In the genomic region with DNA sequence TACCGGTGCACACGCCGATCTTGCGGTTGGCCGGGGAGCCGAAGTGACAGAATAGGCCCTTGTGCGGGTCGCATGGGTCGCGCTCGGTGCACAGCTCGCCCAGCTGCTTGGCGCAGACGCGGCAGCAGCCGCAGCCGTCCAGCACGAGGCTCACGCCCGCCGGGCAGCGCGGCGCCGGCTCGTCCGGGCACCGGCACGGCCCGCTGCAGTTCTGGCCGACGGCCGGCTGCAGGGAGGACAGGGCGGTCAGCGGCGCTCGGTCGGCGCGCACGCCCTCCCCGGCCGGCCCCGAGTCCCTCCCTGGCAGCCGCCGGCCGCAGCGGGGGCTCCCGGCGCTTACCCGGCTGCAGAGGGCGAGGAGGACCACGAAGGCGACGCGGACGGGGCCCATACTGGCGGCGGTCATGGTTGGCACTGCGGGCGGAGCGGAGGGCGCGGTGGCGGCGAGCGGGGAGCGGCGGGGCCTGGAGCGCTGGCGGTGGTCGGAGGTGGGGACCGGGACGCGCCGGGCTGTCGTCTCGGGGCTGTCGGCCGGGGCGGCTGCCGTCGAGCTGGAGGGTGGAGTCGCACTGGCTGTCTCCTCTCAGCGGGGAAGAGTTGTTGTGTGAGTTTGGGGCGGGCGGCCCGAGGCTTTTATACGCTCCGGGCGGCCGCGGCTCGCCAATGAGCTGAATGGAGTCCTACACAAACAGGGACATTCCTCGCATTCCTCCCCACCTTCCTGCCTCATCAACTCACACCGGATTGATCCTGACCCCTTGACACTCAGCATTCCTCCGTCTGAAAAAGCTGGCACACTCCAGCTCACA, we compare ENCODE assay signal across 1 cellular context.
TF ChIP-seq lines count a peak whose summit lies in the region.

A gene with protein sequence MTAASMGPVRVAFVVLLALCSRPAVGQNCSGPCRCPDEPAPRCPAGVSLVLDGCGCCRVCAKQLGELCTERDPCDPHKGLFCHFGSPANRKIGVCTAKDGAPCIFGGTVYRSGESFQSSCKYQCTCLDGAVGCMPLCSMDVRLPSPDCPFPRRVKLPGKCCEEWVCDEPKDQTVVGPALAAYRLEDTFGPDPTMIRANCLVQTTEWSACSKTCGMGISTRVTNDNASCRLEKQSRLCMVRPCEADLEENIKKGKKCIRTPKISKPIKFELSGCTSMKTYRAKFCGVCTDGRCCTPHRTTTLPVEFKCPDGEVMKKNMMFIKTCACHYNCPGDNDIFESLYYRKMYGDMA (minus strand): TSS at position 606 of the 809 bp plus-strand sequence. CDS start 200 bp downstream, at position 406.

TF ChIP-seq in HepG2, 621 proteins besides CTCF, POLR2A, EP300 and RAD21 (continues in another document):
- TF ChIP-seq, protein P1, sequence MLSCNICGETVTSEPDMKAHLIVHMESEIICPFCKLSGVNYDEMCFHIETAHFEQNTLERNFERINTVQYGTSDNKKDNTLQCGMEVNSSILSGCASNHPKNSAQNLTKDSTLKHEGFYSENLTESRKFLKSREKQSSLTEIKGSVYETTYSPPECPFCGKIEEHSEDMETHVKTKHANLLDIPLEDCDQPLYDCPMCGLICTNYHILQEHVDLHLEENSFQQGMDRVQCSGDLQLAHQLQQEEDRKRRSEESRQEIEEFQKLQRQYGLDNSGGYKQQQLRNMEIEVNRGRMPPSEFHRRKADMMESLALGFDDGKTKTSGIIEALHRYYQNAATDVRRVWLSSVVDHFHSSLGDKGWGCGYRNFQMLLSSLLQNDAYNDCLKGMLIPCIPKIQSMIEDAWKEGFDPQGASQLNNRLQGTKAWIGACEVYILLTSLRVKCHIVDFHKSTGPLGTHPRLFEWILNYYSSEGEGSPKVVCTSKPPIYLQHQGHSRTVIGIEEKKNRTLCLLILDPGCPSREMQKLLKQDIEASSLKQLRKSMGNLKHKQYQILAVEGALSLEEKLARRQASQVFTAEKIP (CRISPR knock-in tag; IDR thresholded peaks at IDR 0.05; ENCODE audit: borderline replicate concordance), result no peak
- TF ChIP-seq TMF1 (CRISPR knock-in tag; IDR thresholded peaks at IDR 0.05; ENCODE audit: low read depth), result peak; percentile 91; the same call in 1 of the 2 replicates
- TF ChIP-seq U2AF2 (IDR thresholded peaks at IDR 0.05; ENCODE audit: low read depth, low read length), result no peak
- TF ChIP-seq YY1 (IDR thresholded peaks at IDR 0.05; ENCODE audit: insufficient read depth, insufficient replicate concordance, low read depth, low read length), result peak; percentile 81
- no peak for TF ChIP-seq MLLT10 (CRISPR knock-in tag; IDR thresholded peaks at IDR 0.05)
- TF ChIP-seq, protein P2, sequence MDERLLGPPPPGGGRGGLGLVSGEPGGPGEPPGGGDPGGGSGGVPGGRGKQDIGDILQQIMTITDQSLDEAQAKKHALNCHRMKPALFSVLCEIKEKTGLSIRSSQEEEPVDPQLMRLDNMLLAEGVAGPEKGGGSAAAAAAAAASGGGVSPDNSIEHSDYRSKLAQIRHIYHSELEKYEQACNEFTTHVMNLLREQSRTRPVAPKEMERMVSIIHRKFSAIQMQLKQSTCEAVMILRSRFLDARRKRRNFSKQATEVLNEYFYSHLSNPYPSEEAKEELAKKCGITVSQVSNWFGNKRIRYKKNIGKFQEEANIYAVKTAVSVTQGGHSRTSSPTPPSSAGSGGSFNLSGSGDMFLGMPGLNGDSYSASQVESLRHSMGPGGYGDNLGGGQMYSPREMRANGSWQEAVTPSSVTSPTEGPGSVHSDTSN (CRISPR knock-in tag; IDR thresholded peaks at IDR 0.05), result peak; percentile 42; the same call in 1 of the 2 replicates
- TF ChIP-seq, protein P3, sequence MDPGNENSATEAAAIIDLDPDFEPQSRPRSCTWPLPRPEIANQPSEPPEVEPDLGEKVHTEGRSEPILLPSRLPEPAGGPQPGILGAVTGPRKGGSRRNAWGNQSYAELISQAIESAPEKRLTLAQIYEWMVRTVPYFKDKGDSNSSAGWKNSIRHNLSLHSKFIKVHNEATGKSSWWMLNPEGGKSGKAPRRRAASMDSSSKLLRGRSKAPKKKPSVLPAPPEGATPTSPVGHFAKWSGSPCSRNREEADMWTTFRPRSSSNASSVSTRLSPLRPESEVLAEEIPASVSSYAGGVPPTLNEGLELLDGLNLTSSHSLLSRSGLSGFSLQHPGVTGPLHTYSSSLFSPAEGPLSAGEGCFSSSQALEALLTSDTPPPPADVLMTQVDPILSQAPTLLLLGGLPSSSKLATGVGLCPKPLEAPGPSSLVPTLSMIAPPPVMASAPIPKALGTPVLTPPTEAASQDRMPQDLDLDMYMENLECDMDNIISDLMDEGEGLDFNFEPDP (CRISPR knock-in tag; conservative IDR thresholded peaks at IDR 0.05), result no peak
- TF ChIP-seq, protein P4, sequence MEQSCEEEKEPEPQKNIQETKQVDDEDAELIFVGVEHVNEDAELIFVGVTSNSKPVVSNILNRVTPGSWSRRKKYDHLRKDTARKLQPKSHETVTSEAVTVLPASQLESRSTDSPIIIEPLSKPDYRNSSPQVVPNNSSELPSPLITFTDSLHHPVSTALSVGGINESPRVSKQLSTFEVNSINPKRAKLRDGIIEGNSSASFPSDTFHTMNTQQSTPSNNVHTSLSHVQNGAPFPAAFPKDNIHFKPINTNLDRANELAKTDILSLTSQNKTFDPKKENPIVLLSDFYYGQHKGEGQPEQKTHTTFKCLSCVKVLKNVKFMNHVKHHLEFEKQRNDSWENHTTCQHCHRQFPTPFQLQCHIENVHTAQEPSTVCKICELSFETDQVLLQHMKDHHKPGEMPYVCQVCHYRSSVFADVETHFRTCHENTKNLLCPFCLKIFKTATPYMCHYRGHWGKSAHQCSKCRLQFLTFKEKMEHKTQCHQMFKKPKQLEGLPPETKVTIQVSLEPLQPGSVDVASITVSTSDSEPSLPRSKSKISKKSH (CRISPR knock-in tag; IDR thresholded peaks at IDR 0.05; ENCODE audit: borderline replicate concordance), result no peak; the same call in 1 of the 2 replicates
- TF ChIP-seq MXD4 (CRISPR knock-in tag; IDR thresholded peaks at IDR 0.05), result peak; percentile 83; the same call in 1 of the 2 replicates
- TF ChIP-seq GABPA (IDR thresholded peaks at IDR 0.05; ENCODE audit: low read depth, low read length), result no peak
- TF ChIP-seq GABPA (CRISPR knock-in tag; IDR thresholded peaks at IDR 0.05; ENCODE audit: low read depth), result no peak
- TF ChIP-seq, protein P5, sequence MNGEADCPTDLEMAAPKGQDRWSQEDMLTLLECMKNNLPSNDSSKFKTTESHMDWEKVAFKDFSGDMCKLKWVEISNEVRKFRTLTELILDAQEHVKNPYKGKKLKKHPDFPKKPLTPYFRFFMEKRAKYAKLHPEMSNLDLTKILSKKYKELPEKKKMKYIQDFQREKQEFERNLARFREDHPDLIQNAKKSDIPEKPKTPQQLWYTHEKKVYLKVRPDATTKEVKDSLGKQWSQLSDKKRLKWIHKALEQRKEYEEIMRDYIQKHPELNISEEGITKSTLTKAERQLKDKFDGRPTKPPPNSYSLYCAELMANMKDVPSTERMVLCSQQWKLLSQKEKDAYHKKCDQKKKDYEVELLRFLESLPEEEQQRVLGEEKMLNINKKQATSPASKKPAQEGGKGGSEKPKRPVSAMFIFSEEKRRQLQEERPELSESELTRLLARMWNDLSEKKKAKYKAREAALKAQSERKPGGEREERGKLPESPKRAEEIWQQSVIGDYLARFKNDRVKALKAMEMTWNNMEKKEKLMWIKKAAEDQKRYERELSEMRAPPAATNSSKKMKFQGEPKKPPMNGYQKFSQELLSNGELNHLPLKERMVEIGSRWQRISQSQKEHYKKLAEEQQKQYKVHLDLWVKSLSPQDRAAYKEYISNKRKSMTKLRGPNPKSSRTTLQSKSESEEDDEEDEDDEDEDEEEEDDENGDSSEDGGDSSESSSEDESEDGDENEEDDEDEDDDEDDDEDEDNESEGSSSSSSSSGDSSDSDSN (CRISPR knock-in tag; IDR thresholded peaks at IDR 0.05), result peak; percentile 84; the same call in 1 of the 2 replicates
- no peak for TF ChIP-seq HNRNPUL1 (IDR thresholded peaks at IDR 0.05; ENCODE audit: low read depth, low read length)
- peak; percentile 72; the same call in 1 of the 2 replicates for TF ChIP-seq RFXAP (CRISPR knock-in tag; IDR thresholded peaks at IDR 0.05; ENCODE audit: borderline replicate concordance)
- peak; percentile 93 for TF ChIP-seq FOXJ3 (CRISPR knock-in tag; IDR thresholded peaks at IDR 0.05; ENCODE audit: borderline replicate concordance)
- no peak for TF ChIP-seq SCMH1 (CRISPR knock-in tag; IDR thresholded peaks at IDR 0.05; ENCODE audit: borderline replicate concordance)
- no peak for TF ChIP-seq ZNF251 (CRISPR knock-in tag; IDR thresholded peaks at IDR 0.05)
- TF ChIP-seq, protein P6, sequence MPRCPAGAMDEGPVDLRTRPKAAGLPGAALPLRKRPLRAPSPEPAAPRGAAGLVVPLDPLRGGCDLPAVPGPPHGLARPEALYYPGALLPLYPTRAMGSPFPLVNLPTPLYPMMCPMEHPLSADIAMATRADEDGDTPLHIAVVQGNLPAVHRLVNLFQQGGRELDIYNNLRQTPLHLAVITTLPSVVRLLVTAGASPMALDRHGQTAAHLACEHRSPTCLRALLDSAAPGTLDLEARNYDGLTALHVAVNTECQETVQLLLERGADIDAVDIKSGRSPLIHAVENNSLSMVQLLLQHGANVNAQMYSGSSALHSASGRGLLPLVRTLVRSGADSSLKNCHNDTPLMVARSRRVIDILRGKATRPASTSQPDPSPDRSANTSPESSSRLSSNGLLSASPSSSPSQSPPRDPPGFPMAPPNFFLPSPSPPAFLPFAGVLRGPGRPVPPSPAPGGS (CRISPR knock-in tag; IDR thresholded peaks at IDR 0.05), result peak; percentile 71; the same call in 1 of the 2 replicates
- TF ChIP-seq ZNF33A (CRISPR knock-in tag; IDR thresholded peaks at IDR 0.05; ENCODE audit: borderline replicate concordance), result no peak
- no peak; the same call in 1 of the 2 replicates for TF ChIP-seq NFE2 (CRISPR knock-in tag; IDR thresholded peaks at IDR 0.05)
- TF ChIP-seq SRY (CRISPR knock-in tag; IDR thresholded peaks at IDR 0.05), result peak; percentile 73
- TF ChIP-seq, protein P7, sequence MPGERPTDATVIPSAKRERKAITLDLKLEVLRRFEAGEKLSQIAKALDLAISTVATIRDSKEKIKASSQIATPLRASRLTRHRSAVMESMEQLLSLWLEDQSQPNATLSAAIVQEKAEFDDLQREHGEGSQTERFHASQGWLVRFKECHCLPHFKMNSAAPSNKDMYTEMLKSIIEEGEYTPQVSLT (CRISPR knock-in tag; IDR thresholded peaks at IDR 0.05; ENCODE audit: borderline replicate concordance, low read depth), result 0 out of 2 replicates have a peak, but pooled peaks have one; percentile 93
- peak; percentile 59; the same call in 1 of the 2 replicates for TF ChIP-seq ZNF510 (CRISPR knock-in tag; IDR thresholded peaks at IDR 0.05; ENCODE audit: low read depth)
- TF ChIP-seq HOXA5 (CRISPR knock-in tag; IDR thresholded peaks at IDR 0.05), result peak; percentile 85; the same call in 1 of the 2 replicates
- TF ChIP-seq, protein P8, sequence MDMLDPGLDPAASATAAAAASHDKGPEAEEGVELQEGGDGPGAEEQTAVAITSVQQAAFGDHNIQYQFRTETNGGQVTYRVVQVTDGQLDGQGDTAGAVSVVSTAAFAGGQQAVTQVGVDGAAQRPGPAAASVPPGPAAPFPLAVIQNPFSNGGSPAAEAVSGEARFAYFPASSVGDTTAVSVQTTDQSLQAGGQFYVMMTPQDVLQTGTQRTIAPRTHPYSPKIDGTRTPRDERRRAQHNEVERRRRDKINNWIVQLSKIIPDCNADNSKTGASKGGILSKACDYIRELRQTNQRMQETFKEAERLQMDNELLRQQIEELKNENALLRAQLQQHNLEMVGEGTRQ (IDR thresholded peaks at IDR 0.05; ENCODE audit: low read depth, low read length), result peak; percentile 17; the same call in 1 of the 2 replicates
- TF ChIP-seq, protein P8 (CRISPR knock-in tag; IDR thresholded peaks at IDR 0.05; ENCODE audit: borderline replicate concordance), result peak; percentile 23; the same call in 1 of the 2 replicates
- TF ChIP-seq TGIF2 (CRISPR knock-in tag; IDR thresholded peaks at IDR 0.05), result peak; percentile 86; the same call in 1 of the 2 replicates
- peak; percentile 39; the same call in 1 of the 2 replicates for TF ChIP-seq ZNF672 (CRISPR knock-in tag; IDR thresholded peaks at IDR 0.05)
- TF ChIP-seq, protein P9, sequence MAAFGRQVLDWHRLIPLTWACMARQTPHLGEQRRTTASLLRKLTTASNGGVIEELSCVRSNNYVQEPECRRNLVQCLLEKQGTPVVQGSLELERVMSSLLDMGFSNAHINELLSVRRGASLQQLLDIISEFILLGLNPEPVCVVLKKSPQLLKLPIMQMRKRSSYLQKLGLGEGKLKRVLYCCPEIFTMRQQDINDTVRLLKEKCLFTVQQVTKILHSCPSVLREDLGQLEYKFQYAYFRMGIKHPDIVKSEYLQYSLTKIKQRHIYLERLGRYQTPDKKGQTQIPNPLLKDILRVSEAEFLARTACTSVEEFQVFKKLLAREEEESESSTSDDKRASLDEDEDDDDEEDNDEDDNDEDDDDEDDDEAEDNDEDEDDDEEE (CRISPR knock-in tag; IDR thresholded peaks at IDR 0.05), result peak; percentile 94
- TF ChIP-seq KLF16 (CRISPR knock-in tag; IDR thresholded peaks at IDR 0.05), result peak in 1 of 2 experiments; percentile 79; a peak in 1 of 4 replicates
- TF ChIP-seq, protein P10, sequence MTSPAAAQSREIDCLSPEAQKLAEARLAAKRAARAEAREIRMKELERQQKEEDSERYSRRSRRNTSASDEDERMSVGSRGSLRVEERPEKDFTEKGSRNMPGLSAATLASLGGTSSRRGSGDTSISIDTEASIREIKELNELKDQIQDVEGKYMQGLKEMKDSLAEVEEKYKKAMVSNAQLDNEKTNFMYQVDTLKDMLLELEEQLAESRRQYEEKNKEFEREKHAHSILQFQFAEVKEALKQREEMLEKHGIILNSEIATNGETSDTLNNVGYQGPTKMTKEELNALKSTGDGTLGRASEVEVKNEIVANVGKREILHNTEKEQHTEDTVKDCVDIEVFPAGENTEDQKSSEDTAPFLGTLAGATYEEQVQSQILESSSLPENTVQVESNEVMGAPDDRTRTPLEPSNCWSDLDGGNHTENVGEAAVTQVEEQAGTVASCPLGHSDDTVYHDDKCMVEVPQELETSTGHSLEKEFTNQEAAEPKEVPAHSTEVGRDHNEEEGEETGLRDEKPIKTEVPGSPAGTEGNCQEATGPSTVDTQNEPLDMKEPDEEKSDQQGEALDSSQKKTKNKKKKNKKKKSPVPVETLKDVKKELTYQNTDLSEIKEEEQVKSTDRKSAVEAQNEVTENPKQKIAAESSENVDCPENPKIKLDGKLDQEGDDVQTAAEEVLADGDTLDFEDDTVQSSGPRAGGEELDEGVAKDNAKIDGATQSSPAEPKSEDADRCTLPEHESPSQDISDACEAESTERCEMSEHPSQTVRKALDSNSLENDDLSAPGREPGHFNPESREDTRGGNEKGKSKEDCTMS (CRISPR knock-in tag; conservative IDR thresholded peaks at IDR 0.05), result no peak
